8 cellular contexts compared by ENCODE assay signal in the genomic region with DNA sequence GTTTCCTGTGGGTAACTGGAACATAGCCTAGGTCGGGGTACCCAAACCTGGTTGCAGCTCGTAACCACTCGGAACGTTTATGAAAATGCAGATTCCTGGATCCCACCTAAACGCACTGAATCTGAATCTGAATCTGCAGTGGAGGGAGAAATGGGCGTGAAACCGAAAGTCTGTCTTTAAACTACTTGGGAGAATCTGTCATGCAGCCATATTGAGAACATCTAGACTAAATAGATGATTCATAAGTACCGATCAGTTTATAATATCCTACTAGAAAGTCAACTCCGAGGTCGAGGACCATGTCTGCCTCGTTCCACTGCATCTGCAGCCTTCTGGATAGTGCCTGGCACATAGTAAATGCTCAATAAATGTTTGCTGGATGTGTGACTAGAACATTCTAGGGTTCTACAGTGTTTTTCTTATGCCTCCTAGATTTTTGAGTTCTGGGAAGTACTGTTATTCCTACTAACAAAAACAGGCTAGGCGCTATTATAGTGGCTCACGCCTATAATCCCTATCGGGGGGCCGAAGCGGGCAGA. TPM values are rescaled to one million over a fixed set of nuclear protein-coding genes. Genes with fewer than 3 reads are reported as not detected.
DNase-seq lines count a peak whose midpoint lies in the region; ATAC-seq and TF ChIP-seq lines count a peak whose summit lies in the region.

No MANE protein-coding gene starts in this region.

- peaks cover 18 to 32% (median 23%) of the 10 kb centered on the region in 3 donors for H3K4me1 ChIP-seq in skeletal muscle tissue (ENCODE audit: control insufficient read depth in 3 of 3, insufficient read depth in 3 of 3, low read length in 3 of 3)

- H3K27ac Mint-ChIP-seq in T-helper 2 cell treated with Interferon-gamma antibody and Interleukin-4, amounts not matched to agents 5 μg/mL and 100 μg/mL, for 36 hours: peak overlapping the region; percentile 96
- peak overlapping the region; percentile 97 to 100 for H3K27ac Mint-ChIP-seq in T-cell

- peak overlapping the region; percentile 97 for H3K4me3 ChIP-seq in fibroblast of villous mesenchyme (ENCODE audit: low read depth, low read length)
- peak overlapping the region; percentile 81 to 100 (median 100) for H3K4me3 ChIP-seq in skeletal muscle tissue (ENCODE audit: low read length in 3 of 3)

- H3K27me3 Mint-ChIP-seq in T-helper 2 cell treated with Interferon-gamma antibody and Interleukin-4, amounts not matched to agents 5 μg/mL and 100 μg/mL, for 36 hours (ENCODE audit: low read depth): no peaks in the 10 kb centered on the region
- H3K27me3 Mint-ChIP-seq in T-cell: no peaks in the 10 kb centered on the region

- H3K36me3 ChIP-seq in skeletal muscle tissue (ENCODE audit: control insufficient read depth in 3 of 3, insufficient read depth in 3 of 3, low read length in 3 of 3): peaks cover 20 to 35% (median 29%) of the 10 kb centered on the region in 3 donors

- H3K9me3 ChIP-seq in skeletal muscle tissue (ENCODE audit: control insufficient read depth in 3 of 3, low read length in 3 of 3): no peaks in the 10 kb centered on the region

- CTCF ChIA-PET in T-cell (lab: Charles Lee): no interaction called here

- peaks cover 8% of the 10 kb centered on the region for H3K4me1 Mint-ChIP-seq in T-helper 2 cell treated with Interferon-gamma antibody and Interleukin-4, amounts not matched to agents 5 μg/mL and 100 μg/mL, for 36 hours (ENCODE audit: low read depth)
- peaks cover 26 to 42% (median 37%) of the 10 kb centered on the region in 3 donors for H3K4me1 Mint-ChIP-seq in T-cell

- POLR2A ChIA-PET in T-cell (lab: Charles Lee): no interaction called here

- H3K27me3 ChIP-seq in skeletal muscle tissue (ENCODE audit: control insufficient read depth in 3 of 3, insufficient read depth in 3 of 3, low read length in 3 of 3): no peaks in the 10 kb centered on the region

- ATAC-seq in T-cell (replicated peaks in 1 of 4): no peak
- no peak for ATAC-seq in HG03108 (IDR thresholded peaks at IDR 0.05; ENCODE audit: unreplicated experiment)
- ATAC-seq in HG02610 (IDR thresholded peaks at IDR 0.05; ENCODE audit: unreplicated experiment): no peak

- H3K27ac ChIP-seq in skeletal muscle tissue (ENCODE audit: low read depth, low read length): peak overlapping the region; percentile 74

- peaks cover 6% of the 10 kb centered on the region for H3K36me3 Mint-ChIP-seq in T-helper 2 cell treated with Interferon-gamma antibody and Interleukin-4, amounts not matched to agents 5 μg/mL and 100 μg/mL, for 36 hours (ENCODE audit: low read depth)
- peaks cover 16% of the 10 kb centered on the region for H3K36me3 Mint-ChIP-seq in T-cell

- peak overlapping the region; percentile 67 to 99 (median 98) for H3K9ac ChIP-seq in skeletal muscle tissue (ENCODE audit: low read depth in 1 of 3, low read length in 3 of 3)

- H3K9me3 Mint-ChIP-seq in T-helper 2 cell treated with Interferon-gamma antibody and Interleukin-4, amounts not matched to agents 5 μg/mL and 100 μg/mL, for 36 hours: no peaks in the 10 kb centered on the region
- H3K9me3 Mint-ChIP-seq in T-cell: no peaks in the 10 kb centered on the region

- no peak for DNase-seq in T-helper 2 cell treated with Interferon-gamma antibody and Interleukin-4, amounts not matched to agents 5 μg/mL and 100 μg/mL, for 36 hours (ENCODE audit: low spot score)
- DNase-seq in T-helper 2 cell: no peak
- no peak for DNase-seq in T-cell
- DNase-seq in fibroblast of villous mesenchyme (ENCODE audit: low read depth): peak; percentile 70
- DNase-seq in medulla oblongata (ENCODE audit: extremely low spot score): no peak

- no peak for TF ChIP-seq CTCF in fibroblast of villous mesenchyme (IDR thresholded peaks at IDR 0.05; ENCODE audit: insufficient read depth, low read depth, low read length)

- H3K4me3 Mint-ChIP-seq in T-helper 2 cell treated with Interferon-gamma antibody and Interleukin-4, amounts not matched to agents 5 μg/mL and 100 μg/mL, for 36 hours: peak overlapping the region; percentile 90
- H3K4me3 Mint-ChIP-seq in T-cell: peak overlapping the region; percentile 90 to 97 (median 95)

RNA-seq across cellular contexts. Expression of a gene that starts 0.6 kb away (rescaled TPM):
- 10 to 100 TPM; 32.2 to 60.0 (median 54.5) TPM for total RNA-seq in T-cell
- total RNA-seq in fibroblast of villous mesenchyme: 22.0 and 32.5 TPM in 2 replicates
- 17.2 TPM for total RNA-seq in skeletal muscle tissue

RNA-seq across cellular contexts. Expression of a gene that starts 1.0 kb away (rescaled TPM):
- total RNA-seq in T-cell (10 to 100 TPM; 12.4 to 22.9 (median 21.9) TPM), fibroblast of villous mesenchyme (17.7 and 20.6 TPM in 2 replicates), skeletal muscle tissue (11.0 TPM)

RNA-seq across cellular contexts. Expression of a gene that starts 17.1 kb away (rescaled TPM):
- 10 to 100 TPM in 3 of 5 donors, 1 to 10 TPM in 2; 7.3 to 18.4 (median 17.5) TPM for total RNA-seq in T-cell
- 21.3 and 22.9 TPM in 2 replicates for total RNA-seq in fibroblast of villous mesenchyme
- total RNA-seq in skeletal muscle tissue: 9.4 TPM

RNA-seq across cellular contexts. Expression of a gene that starts 47.2 kb away (rescaled TPM):
- total RNA-seq in T-cell: 10 to 100 TPM in 2 of 5 donors, 1 to 10 TPM in 3; 7.5 to 15.3 (median 9.7) TPM
- 26.7 and 31.1 TPM in 2 replicates for total RNA-seq in fibroblast of villous mesenchyme
- 17.7 TPM for total RNA-seq in skeletal muscle tissue

RNA-seq across cellular contexts. Expression of a gene that starts 47.5 kb away (rescaled TPM):
- total RNA-seq in T-cell (10 to 100 TPM; 49.6 to 71.3 (median 60.5) TPM), fibroblast of villous mesenchyme (114 and 116 TPM in 2 replicates), skeletal muscle tissue (85.1 TPM)
